1 cellular context compared by ENCODE assay signal in the genomic region with DNA sequence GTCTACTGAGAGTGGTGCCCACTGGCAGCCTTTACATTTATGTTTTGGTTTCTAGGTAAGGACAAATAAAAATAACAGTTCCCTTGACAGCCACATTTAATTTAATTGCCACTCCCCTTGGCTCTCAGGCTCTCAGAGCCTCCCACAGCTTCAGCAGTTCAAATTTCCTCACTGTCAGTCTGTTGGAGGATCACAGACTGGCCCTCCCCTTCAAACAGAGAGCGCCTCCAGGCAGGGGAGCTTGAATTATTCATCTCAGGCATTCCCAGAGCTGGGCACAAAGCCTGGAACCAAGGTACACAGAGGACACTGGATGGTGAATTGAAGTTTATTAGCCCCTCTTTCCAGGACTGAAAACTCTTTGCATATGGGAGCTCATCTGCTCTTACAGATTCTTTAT.
TF ChIP-seq lines count a peak whose summit lies in the region.

No MANE protein-coding gene starts in this region.

TF ChIP-seq in HepG2, 621 proteins besides CTCF, POLR2A, EP300 and RAD21 (continued from another document):
- TF ChIP-seq, protein P1, sequence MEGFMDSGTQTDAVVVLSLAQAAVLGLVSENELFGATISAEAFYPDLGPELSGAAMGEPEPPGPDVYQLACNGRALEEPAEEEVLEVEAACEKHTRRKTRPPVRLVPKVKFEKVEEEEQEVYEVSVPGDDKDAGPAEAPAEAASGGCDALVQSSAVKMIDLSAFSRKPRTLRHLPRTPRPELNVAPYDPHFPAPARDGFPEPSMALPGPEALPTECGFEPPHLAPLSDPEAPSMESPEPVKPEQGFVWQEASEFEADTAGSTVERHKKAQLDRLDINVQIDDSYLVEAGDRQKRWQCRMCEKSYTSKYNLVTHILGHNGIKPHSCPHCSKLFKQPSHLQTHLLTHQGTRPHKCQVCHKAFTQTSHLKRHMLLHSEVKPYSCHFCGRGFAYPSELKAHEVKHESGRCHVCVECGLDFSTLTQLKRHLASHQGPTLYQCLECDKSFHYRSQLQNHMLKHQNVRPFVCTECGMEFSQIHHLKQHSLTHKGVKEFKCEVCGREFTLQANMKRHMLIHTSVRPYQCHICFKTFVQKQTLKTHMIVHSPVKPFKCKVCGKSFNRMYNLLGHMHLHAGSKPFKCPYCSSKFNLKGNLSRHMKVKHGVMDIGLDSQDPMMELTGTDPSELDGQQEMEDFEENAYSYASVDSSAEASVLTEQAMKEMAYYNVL (CRISPR knock-in tag; IDR thresholded peaks at IDR 0.05; ENCODE audit: borderline replicate concordance) = no peak
